Comparison of ENCODE assay signal across 1 cellular context in the genomic region with DNA sequence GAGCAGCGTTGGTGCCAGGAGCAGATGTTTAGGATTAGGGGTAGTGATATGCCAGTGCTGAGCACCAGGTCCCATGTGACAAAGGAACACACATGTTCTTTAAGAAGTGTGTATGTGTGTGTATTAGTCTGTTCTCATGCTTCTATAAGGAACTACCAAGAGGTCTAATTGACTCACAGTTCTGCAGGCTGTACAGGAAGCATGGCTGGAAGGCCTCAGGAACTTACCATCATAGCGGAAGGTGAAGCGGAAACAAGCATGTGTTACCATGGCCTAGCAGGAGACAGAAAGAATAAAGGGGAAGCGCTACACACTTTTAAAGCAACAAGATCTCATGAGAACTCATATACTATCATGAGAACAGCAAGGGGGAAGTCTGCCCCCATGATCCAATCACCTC.
TF ChIP-seq lines count a peak whose summit lies in the region.

No MANE protein-coding gene starts in this region.

TF ChIP-seq in HepG2, 621 proteins besides CTCF, POLR2A, EP300 and RAD21 (continued from another document):
- TF ChIP-seq, protein P1, sequence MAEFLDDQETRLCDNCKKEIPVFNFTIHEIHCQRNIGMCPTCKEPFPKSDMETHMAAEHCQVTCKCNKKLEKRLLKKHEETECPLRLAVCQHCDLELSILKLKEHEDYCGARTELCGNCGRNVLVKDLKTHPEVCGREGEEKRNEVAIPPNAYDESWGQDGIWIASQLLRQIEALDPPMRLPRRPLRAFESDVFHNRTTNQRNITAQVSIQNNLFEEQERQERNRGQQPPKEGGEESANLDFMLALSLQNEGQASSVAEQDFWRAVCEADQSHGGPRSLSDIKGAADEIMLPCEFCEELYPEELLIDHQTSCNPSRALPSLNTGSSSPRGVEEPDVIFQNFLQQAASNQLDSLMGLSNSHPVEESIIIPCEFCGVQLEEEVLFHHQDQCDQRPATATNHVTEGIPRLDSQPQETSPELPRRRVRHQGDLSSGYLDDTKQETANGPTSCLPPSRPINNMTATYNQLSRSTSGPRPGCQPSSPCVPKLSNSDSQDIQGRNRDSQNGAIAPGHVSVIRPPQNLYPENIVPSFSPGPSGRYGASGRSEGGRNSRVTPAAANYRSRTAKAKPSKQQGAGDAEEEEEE (CRISPR knock-in tag; IDR thresholded peaks at IDR 0.05; ENCODE audit: borderline replicate concordance), result no peak
- TF ChIP-seq ZNF333 (CRISPR knock-in tag; IDR thresholded peaks at IDR 0.05; ENCODE audit: borderline replicate concordance), result no peak
- TF ChIP-seq, protein P2, sequence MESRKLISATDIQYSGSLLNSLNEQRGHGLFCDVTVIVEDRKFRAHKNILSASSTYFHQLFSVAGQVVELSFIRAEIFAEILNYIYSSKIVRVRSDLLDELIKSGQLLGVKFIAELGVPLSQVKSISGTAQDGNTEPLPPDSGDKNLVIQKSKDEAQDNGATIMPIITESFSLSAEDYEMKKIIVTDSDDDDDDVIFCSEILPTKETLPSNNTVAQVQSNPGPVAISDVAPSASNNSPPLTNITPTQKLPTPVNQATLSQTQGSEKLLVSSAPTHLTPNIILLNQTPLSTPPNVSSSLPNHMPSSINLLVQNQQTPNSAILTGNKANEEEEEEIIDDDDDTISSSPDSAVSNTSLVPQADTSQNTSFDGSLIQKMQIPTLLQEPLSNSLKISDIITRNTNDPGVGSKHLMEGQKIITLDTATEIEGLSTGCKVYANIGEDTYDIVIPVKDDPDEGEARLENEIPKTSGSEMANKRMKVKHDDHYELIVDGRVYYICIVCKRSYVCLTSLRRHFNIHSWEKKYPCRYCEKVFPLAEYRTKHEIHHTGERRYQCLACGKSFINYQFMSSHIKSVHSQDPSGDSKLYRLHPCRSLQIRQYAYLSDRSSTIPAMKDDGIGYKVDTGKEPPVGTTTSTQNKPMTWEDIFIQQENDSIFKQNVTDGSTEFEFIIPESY (CRISPR knock-in tag; IDR thresholded peaks at IDR 0.05), result peak; percentile 47; the same call in 1 of the 2 replicates
- no peak for TF ChIP-seq ZNF567 (CRISPR knock-in tag; IDR thresholded peaks at IDR 0.05; ENCODE audit: borderline replicate concordance)
